In the genomic region with DNA sequence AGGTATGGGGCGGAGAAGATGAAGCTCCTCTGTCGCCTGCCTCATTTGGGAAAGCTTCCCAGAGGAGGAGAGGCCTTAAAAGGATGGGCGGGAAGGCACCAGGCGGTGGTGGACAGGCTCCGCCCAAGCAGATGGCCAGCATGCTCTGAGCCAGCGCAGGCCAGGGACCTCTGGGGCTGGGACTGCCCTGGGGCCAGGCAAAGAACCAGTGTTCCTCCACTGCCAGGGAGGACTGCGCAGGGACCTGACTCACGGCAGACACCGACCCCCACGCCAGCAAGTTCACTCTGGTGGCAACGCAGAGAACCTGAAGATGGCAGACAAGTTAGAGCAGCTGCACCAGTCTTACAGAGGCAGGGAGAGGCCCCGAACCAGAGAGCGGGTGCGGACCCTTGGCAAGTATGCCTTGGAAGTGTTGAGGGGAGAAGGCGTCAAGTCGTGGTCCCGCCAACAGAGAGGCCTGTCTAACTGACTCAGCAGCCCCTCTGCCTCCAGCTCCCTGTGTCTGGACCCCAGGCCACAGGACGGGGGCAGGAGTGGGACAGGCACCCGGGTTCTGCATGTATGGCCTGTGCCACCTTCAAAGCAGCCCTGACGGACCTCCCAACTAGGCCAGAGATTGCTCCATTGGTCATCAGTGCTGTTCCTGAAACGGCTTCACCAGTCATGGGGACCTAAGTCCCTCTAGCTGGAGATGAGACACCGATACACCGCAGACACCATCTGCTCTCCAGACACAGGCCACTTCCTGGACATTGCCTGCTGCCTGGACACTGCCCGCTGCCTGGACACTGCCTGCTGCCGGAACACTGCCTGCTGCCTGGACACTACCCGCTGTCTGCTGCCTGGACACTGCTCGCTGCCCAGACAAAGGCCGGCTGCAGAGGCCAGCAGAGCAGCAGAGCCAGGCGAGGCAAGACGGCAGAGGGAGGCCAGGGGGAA, we compare ENCODE assay signal across 9 cellular contexts.
DNase-seq lines count a peak whose midpoint lies in the region; ATAC-seq and TF ChIP-seq lines count a peak whose summit lies in the region.
"Had no signal": no experiment of that assay in that cellular context is flagged by ENCODE, and none has a peak within 500 bp of the region (broad histone marks: within the 10 kb centered on the region; RNA-seq: fewer than 3 reads in every experiment).

No MANE protein-coding gene starts in this region.

- no peak for ATAC-seq in HG02852 (IDR thresholded peaks at IDR 0.05; ENCODE audit: unreplicated experiment)

- no peak for TF ChIP-seq CTCF in AG09309 (IDR thresholded peaks at IDR 0.05; ENCODE audit: control insufficient read depth, insufficient read depth, low read depth, low read length, missing control alignments)

- DNase-seq in AG09309 (ENCODE audit: low read depth), result peak; percentile 53
- DNase-seq in Jurkat, Clone E6-1 (ENCODE audit: low read depth, low spot score), result no peak
- peak; percentile 59 for DNase-seq in ecto neural progenitor cell (ENCODE audit: low spot score)
- peak; percentile 91 for DNase-seq in myocyte (ENCODE audit: low read depth)
- DNase-seq in NCI-H1930 (lab: John Stamatoyannopoulos, UW), result no peak
- DNase-seq in GM19240 (ENCODE audit: insufficient read length, low spot score), result no peak
- no peak for DNase-seq in DMS153 treated with DMSO at 0.1 percent for 48 hours (lab: John Stamatoyannopoulos, UW; ENCODE audit: unreplicated experiment)

- H3K4me3 ChIP-seq in AG09309 (ENCODE audit: control insufficient read depth, low read depth, low read length), result no peak overlapping the region; the same call in 1 of the 2 replicates
- peak overlapping the region; percentile 40 for H3K4me3 ChIP-seq in Jurkat, Clone E6-1 (ENCODE audit: low read length)
- H3K4me3 ChIP-seq: GM12878 had no signal

Comparison
In these comparisons a context has a peak if more than half of its experiments do, and no peak if none do; other contexts are left out.
1. DNase-seq: peak in AG09309 (single experiment), ecto neural progenitor cell (single experiment) and myocyte (single experiment); none in Jurkat, Clone E6-1 (single experiment), NCI-H1930 (0 of 2), GM19240 (single experiment) and DMS153 treated with DMSO at 0.1 percent for 48 hours (single experiment).